Comparison of ENCODE assay signal across 1 cellular context in genomic region chr6:121310495-121310894, GRCh38.
TF ChIP-seq lines count a peak whose summit lies in the region.

No MANE protein-coding gene starts in this region.

TF ChIP-seq in IMR-90, 13 proteins besides CTCF, POLR2A, EP300 and RAD21:
- TF ChIP-seq MAZ (IDR thresholded peaks at IDR 0.05; ENCODE audit: borderline replicate concordance, low read depth, low read length) (no peak), ELK1 (IDR thresholded peaks at IDR 0.05; ENCODE audit: borderline replicate concordance, low read depth, low read length) (no peak), MXI1 (IDR thresholded peaks at IDR 0.05; ENCODE audit: borderline replicate concordance, low read depth, low read length) (no peak), SMC3 (IDR thresholded peaks at IDR 0.05; ENCODE audit: low read depth, low read length) (no peak), NFE2L2 (IDR thresholded peaks at IDR 0.05; ENCODE audit: low read depth, low read length) (no peak), RFX5 (IDR thresholded peaks at IDR 0.05; ENCODE audit: low read depth, low read length) (no peak), FOS (IDR thresholded peaks at IDR 0.05; ENCODE audit: low read depth, low read length) (no peak), MAFK (IDR thresholded peaks at IDR 0.05; ENCODE audit: low read depth, low read length) (no peak), CEBPB (IDR thresholded peaks at IDR 0.05; ENCODE audit: low read depth, low read length) (no peak), BHLHE40 (IDR thresholded peaks at IDR 0.05; ENCODE audit: low read depth, low read length) (no peak), RCOR1 (IDR thresholded peaks at IDR 0.05; ENCODE audit: insufficient replicate concordance, low read length) (no peak), CHD1 (IDR thresholded peaks at IDR 0.05; ENCODE audit: low read depth, low read length) (no peak)
- TF ChIP-seq, protein P1, sequence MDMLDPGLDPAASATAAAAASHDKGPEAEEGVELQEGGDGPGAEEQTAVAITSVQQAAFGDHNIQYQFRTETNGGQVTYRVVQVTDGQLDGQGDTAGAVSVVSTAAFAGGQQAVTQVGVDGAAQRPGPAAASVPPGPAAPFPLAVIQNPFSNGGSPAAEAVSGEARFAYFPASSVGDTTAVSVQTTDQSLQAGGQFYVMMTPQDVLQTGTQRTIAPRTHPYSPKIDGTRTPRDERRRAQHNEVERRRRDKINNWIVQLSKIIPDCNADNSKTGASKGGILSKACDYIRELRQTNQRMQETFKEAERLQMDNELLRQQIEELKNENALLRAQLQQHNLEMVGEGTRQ (IDR thresholded peaks at IDR 0.05; ENCODE audit: low read depth, low read length), result no peak
